In the genomic region with DNA sequence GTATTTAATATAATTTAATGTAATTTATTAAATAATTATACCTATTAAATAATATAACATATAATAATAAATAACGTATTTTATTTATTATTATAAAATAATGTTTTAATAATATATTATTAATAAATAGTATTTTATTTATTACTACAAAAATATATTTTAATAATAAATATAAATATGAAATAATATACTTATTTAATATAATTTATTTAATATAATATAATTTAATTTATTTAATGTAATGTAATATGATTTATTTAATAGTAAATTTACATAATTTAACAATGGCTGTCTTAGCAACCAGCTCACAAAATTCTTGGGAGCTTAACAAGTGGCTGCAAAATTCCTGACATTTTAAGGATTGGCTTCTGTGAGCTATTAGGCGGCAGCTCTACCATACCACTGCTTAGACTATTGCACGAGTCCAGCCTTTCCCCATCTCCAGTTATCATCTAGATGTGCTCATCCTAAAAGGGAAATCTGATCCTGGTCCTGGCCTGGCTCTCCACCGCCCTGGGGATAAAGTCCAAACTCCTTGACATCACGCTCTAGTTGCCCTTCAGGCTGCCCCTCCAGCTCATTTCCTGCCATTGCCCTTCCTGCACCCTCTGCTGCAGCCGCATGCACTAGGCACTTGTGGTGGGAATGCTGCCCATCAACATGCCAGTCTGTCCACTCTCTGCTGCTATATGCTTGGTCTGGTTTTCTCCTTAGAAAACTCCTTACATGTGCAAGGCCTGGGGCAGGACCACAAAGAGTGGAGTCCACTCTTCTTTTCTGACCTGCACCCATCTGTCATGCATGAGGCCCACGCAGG, we compare ENCODE assay signal across 23 cellular contexts. TPM values are rescaled to one million over a fixed set of nuclear protein-coding genes. Genes with fewer than 3 reads are reported as not detected.
A peak's percentile ranks its signal among the peaks of the same experiment; 100 is the strongest.
DNase-seq lines count a peak whose midpoint lies in the region; ATAC-seq and TF ChIP-seq lines count a peak whose summit lies in the region.
"Had no signal": no experiment of that assay in that cellular context is flagged by ENCODE, and none has a peak within 500 bp of the region (broad histone marks: within the 10 kb centered on the region; RNA-seq: fewer than 3 reads in every experiment).

No MANE protein-coding gene starts in this region.

- H3K36me3 ChIP-seq in breast epithelium (no peaks in the 10 kb centered on the region), Panc1 (ENCODE audit: control insufficient read depth, insufficient read depth, low read length) (no peaks in the 10 kb centered on the region), MG63 (no peaks in the 10 kb centered on the region)
- H3K36me3 ChIP-seq: sigmoid colon, thyroid gland had no signal

- BruUV-seq in MCF 10A (replicated peaks; lab: Mats Ljungman, UMichigan) (no TSS peak), Panc1 (replicated peaks; lab: Mats Ljungman, UMichigan) (no TSS peak)

- H3K9me3 ChIP-seq in breast epithelium: no peaks in the 10 kb centered on the region
- no peaks in the 10 kb centered on the region for H3K9me3 ChIP-seq in Panc1 (ENCODE audit: control insufficient read depth, insufficient read depth, low read depth, low read length)
- H3K9me3 ChIP-seq in MG63: no peaks in the 10 kb centered on the region
- H3K9me3 ChIP-seq: mucosa of descending colon, sigmoid colon, thyroid gland had no signal

- H3K9me3 Mint-ChIP-seq in MCF 10A (ENCODE audit: unreplicated experiment): no peaks in the 10 kb centered on the region

- H3K27ac ChIP-seq in breast epithelium (no peak overlapping the region), Panc1 (ENCODE audit: low read length) (peak overlapping the region; percentile 31; the same call in 1 of the 2 replicates)
- H3K27ac ChIP-seq: sigmoid colon, thyroid gland had no signal

- H3K4me3 Mint-ChIP-seq in MCF 10A (ENCODE audit: unreplicated experiment): no peak overlapping the region
- H3K4me3 Mint-ChIP-seq: T-helper 17 cell had no signal

- H3K4me1 ChIP-seq in breast epithelium: no peaks in the 10 kb centered on the region
- peaks cover 27% of the 10 kb centered on the region for H3K4me1 ChIP-seq in Panc1 (ENCODE audit: control insufficient read depth, insufficient read depth, low read length)

- no peaks in the 10 kb centered on the region for H3K36me3 Mint-ChIP-seq in MCF 10A (ENCODE audit: insufficient read depth, unreplicated experiment)

- H3K27me3 ChIP-seq in breast epithelium (no peaks in the 10 kb centered on the region), Panc1 (ENCODE audit: control insufficient read depth, insufficient read depth, low read length) (no peaks in the 10 kb centered on the region), MG63 (no peaks in the 10 kb centered on the region)
- H3K27me3 ChIP-seq: sigmoid colon, thyroid gland had no signal

- no peak for TF ChIP-seq POLR2A in breast epithelium (IDR thresholded peaks at IDR 0.05)

- DNase-seq in MCF 10A (ENCODE audit: unreplicated experiment) (peak; percentile 14), breast epithelium (ENCODE audit: low spot score in 2 of 2) (no peak), Panc1 (ENCODE audit: low read depth, low spot score) (no peak), left kidney (ENCODE audit: low read depth, low spot score) (peak; percentile 28), iPS-NIHi11 (ENCODE audit: low spot score) (no peak), Right ventricle myocardium inferior (ENCODE audit: missing footprints) (no peak), AML-193 (lab: John Stamatoyannopoulos, UW) (no peak), MG63 (no peak)
- DNase-seq: activated CD4-positive, CD25-positive, alpha-beta regulatory T cell treated with anti-CD3 and anti-CD28 coated beads, Interleukin-2, amount 50 U/mL, for 72 hours; activated CD8-positive, alpha-beta memory T cell treated with anti-CD3 and anti-CD28 coated beads, Interleukin-2, amount 50 U/mL, for 48 hours; activated naive CD4-positive, alpha-beta T cell; cortex of kidney; erythroblast; glutamatergic neuron; mucosa of descending colon; NCI-H2029; occipital lobe; RPMI8226; sigmoid colon; stimulated activated CD4-positive, alpha-beta T cell treated with anti-CD3 and anti-CD28 coated beads, Interleukin-4, amount 100 ng/mL, for 4 hours; T-helper 17 cell; thyroid gland had no signal

- POLR2A ChIA-PET in MCF 10A (lab: Yijun Ruan, JAX): interaction anchor here (2.0 kb wide), 1 partner anchor 51 kb away, joined by 6 read pairs; no protein-coding TSS in a partner anchor
- POLR2A ChIA-PET in Panc1 (lab: Charles Lee): no interaction called here

- H3K27ac Mint-ChIP-seq in MCF 10A (ENCODE audit: low read depth, unreplicated experiment): no peak overlapping the region
- H3K27ac Mint-ChIP-seq: T-helper 17 cell had no signal

- no peak overlapping the region for H3K4me3 ChIP-seq in breast epithelium
- no peak overlapping the region for H3K4me3 ChIP-seq in Panc1 (ENCODE audit: low read depth in 2 of 2, low read length in 2 of 2)
- H3K4me3 ChIP-seq in MG63: no peak overlapping the region
- H3K4me3 ChIP-seq: mucosa of descending colon, sigmoid colon, thyroid gland had no signal

- CTCF ChIA-PET in MCF 10A (lab: Yijun Ruan, JAX) (interaction anchor here (0.6 to 7.1 kb wide), 14 partner anchors 9 to 333 kb away, joined by 3 to 164 read pairs (median 7); no protein-coding TSS in a partner anchor), Panc1 (lab: Charles Lee) (interaction anchor here (2.6 kb wide), 1 partner anchor 51 kb away, joined by 17 read pairs; no protein-coding TSS in a partner anchor)

- H3K4me1 Mint-ChIP-seq in MCF 10A (ENCODE audit: insufficient read depth, unreplicated experiment): peaks cover 6% of the 10 kb centered on the region

- in situ Hi-C loops in Panc1 (cut with HindIII; ENCODE audit: low pct_unique_long_range_greater_than_20kb, low sequenced_read_pairs): no loop called here

- no peaks in the 10 kb centered on the region for H3K27me3 Mint-ChIP-seq in MCF 10A (ENCODE audit: insufficient read depth, unreplicated experiment)

- intact Hi-C loops in MCF 10A (cut with micrococcal nuclease) (loop anchor here (2.0 kb wide), 1 partner anchor 754 kb away; no protein-coding TSS in a partner anchor), breast epithelium (cut with DNase I; ENCODE audit: low total_unique reads) (no loop called here), Panc1 (cut with micrococcal nuclease; ENCODE audit: unreplicated experiment) (no loop called here), Right ventricle myocardium inferior (cut with DNase I) (no loop called here)

- TF ChIP-seq CTCF in MCF 10A (IDR thresholded peaks at IDR 0.05; ENCODE audit: unreplicated experiment) (no peak), breast epithelium (IDR thresholded peaks at IDR 0.05) (no peak), Panc1 (IDR thresholded peaks at IDR 0.05) (no peak)

- ATAC-seq in Panc1 (peak; percentile 29), Right ventricle myocardium inferior (no peak)
- ATAC-seq: T-helper 17 cell had no signal

RNA-seq across cellular contexts. Expression of a gene that starts 9.8 kb away (rescaled TPM):
- not detected in 2 replicates for total RNA-seq in MCF 10A (2022)
- total RNA-seq in breast epithelium: under 1 TPM in 1 of 3 donors, not detected in 2; 0.59 TPM
- not detected for total RNA-seq in Panc1 (2021; ENCODE audit: unreplicated experiment)
- not detected for polyA plus RNA-seq in Panc1 (2012; ENCODE audit: insufficient read length)
- not detected for total RNA-seq in Right ventricle myocardium inferior
- not detected in 2 replicates for total RNA-seq in MG63 (2014; rRNA removed; shearing (Covaris generic); ENCODE audit: low replicate concordance)
- total RNA-seq: kidney epithelial cell, mucosa of descending colon, occipital lobe, sigmoid colon, T-helper 17 cell, thyroid gland had no signal
- polyA plus RNA-seq: sigmoid colon had no signal

Comparison
In these comparisons a context has a peak if more than half of its experiments do, and no peak if none do; other contexts are left out.
1. DNase-seq: peak in MCF 10A (single experiment) and left kidney (single experiment); none in breast epithelium (0 of 2), Panc1 (single experiment), iPS-NIHi11 (single experiment), Right ventricle myocardium inferior (single experiment), AML-193 (0 of 2) and MG63 (single experiment).